In genomic region chr5:168362097-168362885, GRCh38 we compare ENCODE assay signal across 2 cellular contexts.
TF ChIP-seq lines count a peak whose summit lies in the region.

No MANE protein-coding gene starts in this region.

TF ChIP-seq in A549, 52 proteins besides CTCF, POLR2A, EP300 and RAD21 (continued from another document):
- TF ChIP-seq, protein P1, sequence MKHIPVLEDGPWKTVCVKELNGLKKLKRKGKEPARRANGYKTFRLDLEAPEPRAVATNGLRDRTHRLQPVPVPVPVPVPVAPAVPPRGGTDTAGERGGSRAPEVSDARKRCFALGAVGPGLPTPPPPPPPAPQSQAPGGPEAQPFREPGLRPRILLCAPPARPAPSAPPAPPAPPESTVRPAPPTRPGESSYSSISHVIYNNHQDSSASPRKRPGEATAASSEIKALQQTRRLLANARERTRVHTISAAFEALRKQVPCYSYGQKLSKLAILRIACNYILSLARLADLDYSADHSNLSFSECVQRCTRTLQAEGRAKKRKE (CRISPR knock-in tag; IDR thresholded peaks at IDR 0.05; ENCODE audit: low read depth), result no peak

TF ChIP-seq in HepG2, 621 proteins besides CTCF, POLR2A, EP300 and RAD21 (continued from another document and continues in another):
- TF ChIP-seq ZNF510 (CRISPR knock-in tag; IDR thresholded peaks at IDR 0.05; ENCODE audit: low read depth), result no peak
- no peak for TF ChIP-seq ZNF713 (CRISPR knock-in tag; IDR thresholded peaks at IDR 0.05)
- no peak for TF ChIP-seq PHF20 (CRISPR knock-in tag; IDR thresholded peaks at IDR 0.05)
- TF ChIP-seq ZNF468 (CRISPR knock-in tag; IDR thresholded peaks at IDR 0.05), result no peak
- TF ChIP-seq BRCA1 (CRISPR knock-in tag; IDR thresholded peaks at IDR 0.05), result no peak
- peak; percentile 82; the same call in 1 of the 2 replicates for TF ChIP-seq TBX2 (CRISPR knock-in tag; IDR thresholded peaks at IDR 0.05; ENCODE audit: borderline replicate concordance)
- TF ChIP-seq, protein P2, sequence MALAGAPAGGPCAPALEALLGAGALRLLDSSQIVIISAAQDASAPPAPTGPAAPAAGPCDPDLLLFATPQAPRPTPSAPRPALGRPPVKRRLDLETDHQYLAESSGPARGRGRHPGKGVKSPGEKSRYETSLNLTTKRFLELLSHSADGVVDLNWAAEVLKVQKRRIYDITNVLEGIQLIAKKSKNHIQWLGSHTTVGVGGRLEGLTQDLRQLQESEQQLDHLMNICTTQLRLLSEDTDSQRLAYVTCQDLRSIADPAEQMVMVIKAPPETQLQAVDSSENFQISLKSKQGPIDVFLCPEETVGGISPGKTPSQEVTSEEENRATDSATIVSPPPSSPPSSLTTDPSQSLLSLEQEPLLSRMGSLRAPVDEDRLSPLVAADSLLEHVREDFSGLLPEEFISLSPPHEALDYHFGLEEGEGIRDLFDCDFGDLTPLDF (CRISPR knock-in tag; IDR thresholded peaks at IDR 0.05), result no peak
- no peak for TF ChIP-seq KLF6 (CRISPR knock-in tag; IDR thresholded peaks at IDR 0.05)
- no peak for TF ChIP-seq SIN3B (IDR thresholded peaks at IDR 0.05; ENCODE audit: low read length)
- peak; percentile 56; the same call in 1 of the 2 replicates for TF ChIP-seq ZMAT3 (CRISPR knock-in tag; conservative IDR thresholded peaks at IDR 0.05)
- TF ChIP-seq ZNF274 (CRISPR knock-in tag; IDR thresholded peaks at IDR 0.05), result no peak
- TF ChIP-seq, protein P3, sequence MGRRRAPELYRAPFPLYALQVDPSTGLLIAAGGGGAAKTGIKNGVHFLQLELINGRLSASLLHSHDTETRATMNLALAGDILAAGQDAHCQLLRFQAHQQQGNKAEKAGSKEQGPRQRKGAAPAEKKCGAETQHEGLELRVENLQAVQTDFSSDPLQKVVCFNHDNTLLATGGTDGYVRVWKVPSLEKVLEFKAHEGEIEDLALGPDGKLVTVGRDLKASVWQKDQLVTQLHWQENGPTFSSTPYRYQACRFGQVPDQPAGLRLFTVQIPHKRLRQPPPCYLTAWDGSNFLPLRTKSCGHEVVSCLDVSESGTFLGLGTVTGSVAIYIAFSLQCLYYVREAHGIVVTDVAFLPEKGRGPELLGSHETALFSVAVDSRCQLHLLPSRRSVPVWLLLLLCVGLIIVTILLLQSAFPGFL (CRISPR knock-in tag; IDR thresholded peaks at IDR 0.05), result no peak
- peak; percentile 25; the same call in 1 of the 2 replicates for TF ChIP-seq ZNF350 (CRISPR knock-in tag; IDR thresholded peaks at IDR 0.05; ENCODE audit: borderline replicate concordance, low read depth)
- TF ChIP-seq, protein P4, sequence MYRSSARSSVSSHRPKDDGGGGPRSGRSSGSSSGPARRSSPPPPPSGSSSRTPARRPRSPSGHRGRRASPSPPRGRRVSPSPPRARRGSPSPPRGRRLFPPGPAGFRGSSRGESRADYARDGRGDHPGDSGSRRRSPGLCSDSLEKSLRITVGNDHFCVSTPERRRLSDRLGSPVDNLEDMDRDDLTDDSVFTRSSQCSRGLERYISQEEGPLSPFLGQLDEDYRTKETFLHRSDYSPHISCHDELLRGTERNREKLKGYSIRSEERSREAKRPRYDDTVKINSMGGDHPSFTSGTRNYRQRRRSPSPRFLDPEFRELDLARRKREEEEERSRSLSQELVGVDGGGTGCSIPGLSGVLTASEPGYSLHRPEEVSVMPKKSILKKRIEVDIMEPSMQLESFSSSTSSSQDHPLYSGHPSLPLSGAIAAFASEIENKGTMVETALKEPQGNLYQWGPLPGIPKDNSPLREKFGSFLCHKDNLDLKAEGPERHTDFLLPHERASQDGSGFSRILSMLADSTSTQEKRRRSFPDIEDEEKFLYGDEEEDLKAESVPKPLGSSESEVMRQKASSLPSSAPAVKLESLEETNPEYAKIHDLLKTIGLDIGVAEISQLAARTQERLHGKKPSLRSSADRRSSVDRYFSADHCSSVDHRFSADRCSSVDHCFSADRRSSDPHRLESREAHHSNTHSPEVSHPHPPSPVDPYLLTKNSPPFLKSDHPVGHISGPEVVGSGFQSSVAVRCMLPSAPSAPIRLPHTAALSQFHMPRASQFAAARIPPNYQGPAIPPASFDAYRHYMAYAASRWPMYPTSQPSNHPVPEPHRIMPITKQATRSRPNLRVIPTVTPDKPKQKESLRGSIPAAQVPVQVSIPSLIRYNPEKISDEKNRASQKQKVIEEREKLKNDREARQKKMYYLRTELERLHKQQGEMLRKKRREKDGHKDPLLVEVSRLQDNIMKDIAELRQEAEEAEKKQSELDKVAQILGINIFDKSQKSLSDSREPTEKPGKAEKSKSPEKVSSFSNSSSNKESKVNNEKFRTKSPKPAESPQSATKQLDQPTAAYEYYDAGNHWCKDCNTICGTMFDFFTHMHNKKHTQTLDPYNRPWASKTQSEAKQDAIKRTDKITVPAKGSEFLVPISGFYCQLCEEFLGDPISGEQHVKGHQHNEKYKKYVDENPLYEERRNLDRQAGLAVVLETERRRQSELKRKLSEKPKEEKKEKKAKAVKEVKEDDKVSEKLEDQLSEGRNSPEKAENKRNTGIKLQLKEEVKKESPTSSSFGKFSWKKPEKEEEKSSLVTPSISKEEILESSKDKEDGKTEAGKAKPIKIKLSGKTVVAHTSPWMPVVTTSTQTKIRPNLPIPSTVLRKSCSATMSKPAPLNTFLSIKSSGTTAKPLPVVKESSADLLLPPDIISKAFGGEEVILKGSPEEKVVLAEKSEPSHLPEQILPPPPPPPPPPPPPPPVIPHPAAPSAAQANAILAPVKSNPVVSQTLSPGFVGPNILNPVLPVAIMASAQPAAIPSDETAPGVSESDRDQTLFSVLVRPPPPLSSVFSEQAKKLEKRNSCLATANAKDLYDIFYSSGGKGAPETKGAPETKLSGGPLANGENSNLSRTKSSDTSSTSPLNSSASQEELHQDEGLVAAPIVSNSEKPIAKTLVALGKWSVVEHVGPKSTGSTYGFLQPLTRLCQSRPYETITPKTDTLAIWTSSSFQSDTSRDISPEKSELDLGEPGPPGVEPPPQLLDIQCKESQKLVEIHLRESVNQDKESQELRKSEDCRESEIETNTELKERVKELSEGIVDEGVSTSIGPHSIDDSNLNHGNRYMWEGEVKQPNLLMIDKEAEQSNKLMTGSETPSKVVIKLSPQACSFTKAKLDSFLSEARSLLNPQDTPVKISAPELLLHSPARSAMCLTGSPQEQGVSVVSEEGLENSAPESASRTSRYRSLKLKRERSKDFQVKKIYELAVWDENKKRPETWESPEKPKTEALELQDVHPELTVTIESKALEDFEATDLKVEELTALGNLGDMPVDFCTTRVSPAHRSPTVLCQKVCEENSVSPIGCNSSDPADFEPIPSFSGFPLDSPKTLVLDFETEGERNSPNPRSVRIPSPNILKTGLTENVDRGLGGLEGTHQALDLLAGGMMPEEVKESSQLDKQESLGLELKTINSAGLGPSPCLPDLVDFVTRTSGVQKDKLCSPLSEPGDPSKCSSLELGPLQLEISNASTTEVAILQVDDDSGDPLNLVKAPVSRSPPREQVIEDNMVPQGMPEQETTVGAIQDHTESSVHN (CRISPR knock-in tag; IDR thresholded peaks at IDR 0.05), result no peak
- no peak for TF ChIP-seq MTF2 (CRISPR knock-in tag; IDR thresholded peaks at IDR 0.05; ENCODE audit: borderline replicate concordance)
- no peak for TF ChIP-seq ZBTB40 (IDR thresholded peaks at IDR 0.05)
- TF ChIP-seq ZBTB40 (CRISPR knock-in tag; IDR thresholded peaks at IDR 0.05), result no peak; the same call in 1 of the 2 replicates
- no peak for TF ChIP-seq ZNF34 (CRISPR knock-in tag; IDR thresholded peaks at IDR 0.05; ENCODE audit: borderline replicate concordance)
- TF ChIP-seq, protein P5, sequence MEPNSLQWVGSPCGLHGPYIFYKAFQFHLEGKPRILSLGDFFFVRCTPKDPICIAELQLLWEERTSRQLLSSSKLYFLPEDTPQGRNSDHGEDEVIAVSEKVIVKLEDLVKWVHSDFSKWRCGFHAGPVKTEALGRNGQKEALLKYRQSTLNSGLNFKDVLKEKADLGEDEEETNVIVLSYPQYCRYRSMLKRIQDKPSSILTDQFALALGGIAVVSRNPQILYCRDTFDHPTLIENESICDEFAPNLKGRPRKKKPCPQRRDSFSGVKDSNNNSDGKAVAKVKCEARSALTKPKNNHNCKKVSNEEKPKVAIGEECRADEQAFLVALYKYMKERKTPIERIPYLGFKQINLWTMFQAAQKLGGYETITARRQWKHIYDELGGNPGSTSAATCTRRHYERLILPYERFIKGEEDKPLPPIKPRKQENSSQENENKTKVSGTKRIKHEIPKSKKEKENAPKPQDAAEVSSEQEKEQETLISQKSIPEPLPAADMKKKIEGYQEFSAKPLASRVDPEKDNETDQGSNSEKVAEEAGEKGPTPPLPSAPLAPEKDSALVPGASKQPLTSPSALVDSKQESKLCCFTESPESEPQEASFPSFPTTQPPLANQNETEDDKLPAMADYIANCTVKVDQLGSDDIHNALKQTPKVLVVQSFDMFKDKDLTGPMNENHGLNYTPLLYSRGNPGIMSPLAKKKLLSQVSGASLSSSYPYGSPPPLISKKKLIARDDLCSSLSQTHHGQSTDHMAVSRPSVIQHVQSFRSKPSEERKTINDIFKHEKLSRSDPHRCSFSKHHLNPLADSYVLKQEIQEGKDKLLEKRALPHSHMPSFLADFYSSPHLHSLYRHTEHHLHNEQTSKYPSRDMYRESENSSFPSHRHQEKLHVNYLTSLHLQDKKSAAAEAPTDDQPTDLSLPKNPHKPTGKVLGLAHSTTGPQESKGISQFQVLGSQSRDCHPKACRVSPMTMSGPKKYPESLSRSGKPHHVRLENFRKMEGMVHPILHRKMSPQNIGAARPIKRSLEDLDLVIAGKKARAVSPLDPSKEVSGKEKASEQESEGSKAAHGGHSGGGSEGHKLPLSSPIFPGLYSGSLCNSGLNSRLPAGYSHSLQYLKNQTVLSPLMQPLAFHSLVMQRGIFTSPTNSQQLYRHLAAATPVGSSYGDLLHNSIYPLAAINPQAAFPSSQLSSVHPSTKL (CRISPR knock-in tag; IDR thresholded peaks at IDR 0.05), result peak; percentile 90
- no peak for TF ChIP-seq ZNF75D (CRISPR knock-in tag; IDR thresholded peaks at IDR 0.05; ENCODE audit: borderline replicate concordance)
- TF ChIP-seq ZNF282 (IDR thresholded peaks at IDR 0.05; ENCODE audit: partially characterized antibody), result no peak
- 0 out of 2 replicates have a peak, but pooled peaks have one; percentile 60 for TF ChIP-seq ZNF724P (CRISPR knock-in tag; IDR thresholded peaks at IDR 0.05; ENCODE audit: borderline replicate concordance)
- TF ChIP-seq ZNF557 (CRISPR knock-in tag; IDR thresholded peaks at IDR 0.05), result 0 out of 2 replicates have a peak, but pooled peaks have one; percentile 22
- no peak for TF ChIP-seq ZNF484 (CRISPR knock-in tag; IDR thresholded peaks at IDR 0.05; ENCODE audit: borderline replicate concordance, low read depth)
- no peak for TF ChIP-seq SP1 (IDR thresholded peaks at IDR 0.05)
- no peak for TF ChIP-seq SP1 (CRISPR knock-in tag; IDR thresholded peaks at IDR 0.05)
- TF ChIP-seq ZNF766 (CRISPR knock-in tag; IDR thresholded peaks at IDR 0.05; ENCODE audit: borderline replicate concordance), result no peak
- TF ChIP-seq ZNF598 (CRISPR knock-in tag; IDR thresholded peaks at IDR 0.05; ENCODE audit: borderline replicate concordance), result no peak
- TF ChIP-seq PHF21A (CRISPR knock-in tag; IDR thresholded peaks at IDR 0.05), result peak; percentile 88
- peak; percentile 91 for TF ChIP-seq ZMYM3 (CRISPR knock-in tag; IDR thresholded peaks at IDR 0.05)
- no peak for TF ChIP-seq NBN (conservative IDR thresholded peaks at IDR 0.05)
- no peak for TF ChIP-seq ZNF235 (CRISPR knock-in tag; IDR thresholded peaks at IDR 0.05; ENCODE audit: borderline replicate concordance)
- peak; percentile 88 for TF ChIP-seq SOX5 (CRISPR knock-in tag; IDR thresholded peaks at IDR 0.05; ENCODE audit: borderline replicate concordance)
- TF ChIP-seq SMARCE1 (IDR thresholded peaks at IDR 0.05; ENCODE audit: borderline replicate concordance), result no peak
- peak; percentile 60; the same call in 1 of the 2 replicates for TF ChIP-seq ZKSCAN8 (CRISPR knock-in tag; IDR thresholded peaks at IDR 0.05; ENCODE audit: borderline replicate concordance)
